In genomic region chr14:93049867-93050331, GRCh38 we compare ENCODE assay signal across 14 cellular contexts.
A peak's percentile ranks its signal among the peaks of the same experiment; 100 is the strongest.
DNase-seq lines count a peak whose midpoint lies in the region; ATAC-seq, FAIRE-seq and TF ChIP-seq lines count a peak whose summit lies in the region.
"Had no signal": no experiment of that assay in that cellular context is flagged by ENCODE, and none has a peak within 500 bp of the region (broad histone marks: within the 10 kb centered on the region; RNA-seq: fewer than 3 reads in every experiment).

No MANE protein-coding gene starts in this region.

- POLR2A ChIA-PET in endothelial cell of umbilical vein (lab: Charles Lee), result interaction anchor here (0.5 kb wide), 1 partner anchor 27 kb away, joined by 3 read pairs; no protein-coding TSS in a partner anchor

- H3K36me3 ChIP-seq in endothelial cell of umbilical vein (ENCODE audit: control insufficient read depth in 2 of 2, extremely low read depth in 1 of 2, insufficient read depth in 2 of 2, low read length in 2 of 2) (no peaks in the 10 kb centered on the region), muscle layer of duodenum (ENCODE audit: control insufficient read depth in 1 of 2, insufficient read depth in 2 of 2, low read length in 2 of 2) (peaks cover 3 to 6% of the 10 kb centered on the region in 2 donors), tibial artery (no peaks in the 10 kb centered on the region)

- peaks cover 29% of the 10 kb centered on the region for H3K4me1 ChIP-seq in endothelial cell of umbilical vein (ENCODE audit: control insufficient read depth, extremely low read depth, insufficient read depth, low read length)
- peaks cover 44 to 51% of the 10 kb centered on the region in 2 donors for H3K4me1 ChIP-seq in muscle layer of duodenum (ENCODE audit: control insufficient read depth in 1 of 2, insufficient read depth in 2 of 2, low read length in 2 of 2)
- H3K4me1 ChIP-seq in tibial artery, result peaks cover 0 to 71% (median 27%) of the 10 kb centered on the region in 4 donors

- no peak overlapping the region for H3K9ac ChIP-seq in endothelial cell of umbilical vein (replicated peaks; ENCODE audit: extremely low read depth, insufficient read depth, low read length)

- no peaks in the 10 kb centered on the region for H4K20me1 ChIP-seq in endothelial cell of umbilical vein (replicated peaks; ENCODE audit: control insufficient read depth, extremely low read depth, insufficient read depth, low read length)

- H3K4me3 ChIP-seq in endothelial cell of umbilical vein (replicated peaks in 1 of 3; ENCODE audit: insufficient read depth in 1 of 3, low read depth in 1 of 3, low read length in 3 of 3), result no peak overlapping the region
- H3K4me3 ChIP-seq in muscle layer of duodenum (ENCODE audit: low read depth in 1 of 2, low read length in 2 of 2), result no peak overlapping the region
- no peak overlapping the region for H3K4me3 ChIP-seq in tibial artery

- CTCF ChIA-PET in endothelial cell of umbilical vein (lab: Charles Lee), result interaction anchor here (0.7 to 1.7 kb wide), 6 partner anchors 15 to 86 kb away, joined by 3 to 8 read pairs (median 3); no protein-coding TSS in a partner anchor

- peak overlapping the region; percentile 5 for H3K4me2 ChIP-seq in endothelial cell of umbilical vein (ENCODE audit: insufficient read depth, low read length)

- no peak overlapping the region for H2AFZ ChIP-seq in endothelial cell of umbilical vein (ENCODE audit: low read depth, low read length)

- H3K79me2 ChIP-seq in endothelial cell of umbilical vein (ENCODE audit: control insufficient read depth, insufficient read depth, low read length), result no peaks in the 10 kb centered on the region

- no TSS peak for BruUV-seq in endothelial cell of umbilical vein (replicated peaks; lab: Mats Ljungman, UMichigan)

- DNase-seq in DMS79 treated with DMSO at 0.1 percent for 48 hours (lab: John Stamatoyannopoulos, UW) (peak; percentile 28), DMS79 (lab: John Stamatoyannopoulos, UW) (no peak), endothelial cell of umbilical vein (ENCODE audit: low read depth, low spot score) (peak; percentile 82), tibial artery (peak in 1 of 2 donors; percentile 78), NCI-H1048 (lab: John Stamatoyannopoulos, UW) (no peak)
- DNase-seq: activated T-cell treated with anti-CD3 and anti-CD28 coated beads, Interleukin-2, amount 50 U/mL, for 1 hour; DND-41; MM.1S had no signal

- TF ChIP-seq POLR2A in endothelial cell of umbilical vein (IDR thresholded peaks at IDR 0.05; ENCODE audit: low read depth, low read length), result no peak

- no peaks in the 10 kb centered on the region for H3K9me1 ChIP-seq in endothelial cell of umbilical vein (replicated peaks; ENCODE audit: control insufficient read depth, extremely low read depth, insufficient read depth, low read length)

- peak; percentile 89 for FAIRE-seq in endothelial cell of umbilical vein (lab: Jason Lieb, UNC)
- FAIRE-seq: astrocyte, islet of Langerhans had no signal

- H3K27ac ChIP-seq in endothelial cell of umbilical vein (ENCODE audit: insufficient read depth, low read depth, low read length) (no peak overlapping the region), muscle layer of duodenum (ENCODE audit: low read length) (peak overlapping the region; percentile 89), tibial artery (peak overlapping the region; percentile 15 to 54)
- H3K27ac ChIP-seq: epithelial cell of prostate had no signal

- H3K27me3 ChIP-seq in endothelial cell of umbilical vein (ENCODE audit: control insufficient read depth in 2 of 2, insufficient read depth in 2 of 2, low read length in 2 of 2) (no peaks in the 10 kb centered on the region), muscle layer of duodenum (ENCODE audit: low read depth, low read length) (no peaks in the 10 kb centered on the region), tibial artery (no peaks in the 10 kb centered on the region)

- intact Hi-C loops in endothelial cell of umbilical vein (cut with micrococcal nuclease), result loop anchor here (1.0 to 10.0 kb wide), 2 partner anchors 65 to 1065 kb away; partner anchors contain the start of genes IFI27 and ITPK1
- intact Hi-C loops in tibial artery (cut with DNase I; ENCODE audit: low total_unique reads), result loop anchor here (5.0 to 10.0 kb wide), 2 partner anchors 65 to 78 kb away; partner anchors contain the start of gene ITPK1

- no peaks in the 10 kb centered on the region for H3K9me3 ChIP-seq in endothelial cell of umbilical vein (replicated peaks; ENCODE audit: control insufficient read depth, insufficient read depth, low read length)
- no peaks in the 10 kb centered on the region for H3K9me3 ChIP-seq in muscle layer of duodenum (ENCODE audit: control insufficient read depth in 1 of 2, low read length in 2 of 2)
- H3K9me3 ChIP-seq in tibial artery, result no peaks in the 10 kb centered on the region

- ATAC-seq in GM21390 (IDR thresholded peaks at IDR 0.05; ENCODE audit: unreplicated experiment) (no peak), GM19324 (IDR thresholded peaks at IDR 0.05; ENCODE audit: low FRiP score, unreplicated experiment) (no peak)

- dilution Hi-C loops in endothelial cell of umbilical vein (cut with MboI; ENCODE audit: extremely low pct_ligation_motif_present, low sequenced_read_pairs), result no loop called here

- no peak for TF ChIP-seq CTCF in endothelial cell of umbilical vein (IDR thresholded peaks at IDR 0.05; ENCODE audit: extremely low read depth in 1 of 2, insufficient read depth in 1 of 2, low read depth in 1 of 2, low read length in 2 of 2)
- TF ChIP-seq CTCF in tibial artery (IDR thresholded peaks at IDR 0.05), result peak; percentile 13 to 19

TF ChIP-seq in endothelial cell of umbilical vein, 7 proteins besides CTCF, POLR2A, EP300 and RAD21:
- no peak for TF ChIP-seq EZH2 (IDR thresholded peaks at IDR 0.05; ENCODE audit: borderline replicate concordance, low read depth, low read length, severe bottlenecking)
- no peak for TF ChIP-seq FOS (IDR thresholded peaks at IDR 0.05; ENCODE audit: borderline replicate concordance, insufficient read depth, low read length)
- no peak for TF ChIP-seq MYC (IDR thresholded peaks at IDR 0.05; ENCODE audit: low read depth, low read length)
- no peak for TF ChIP-seq JUN (IDR thresholded peaks at IDR 0.05; ENCODE audit: borderline replicate concordance, insufficient read depth, insufficient read length, low read depth)
- TF ChIP-seq GATA2 (IDR thresholded peaks at IDR 0.05; ENCODE audit: insufficient read depth, insufficient read length, low read depth, low read length), result no peak
- TF ChIP-seq POLR2AphosphoS5 (IDR thresholded peaks at IDR 0.05; ENCODE audit: insufficient read depth, low read depth, low read length), result no peak
- TF ChIP-seq MAX (IDR thresholded peaks at IDR 0.05; ENCODE audit: insufficient read depth, insufficient read length), result no peak

Comparison
In these comparisons a context has a peak if more than half of its experiments do, and no peak if none do; other contexts are left out.
1. DNase-seq: peak in DMS79 treated with DMSO at 0.1 percent for 48 hours (single experiment) and endothelial cell of umbilical vein (single experiment); none in DMS79 (single experiment) and NCI-H1048 (single experiment).
2. CTCF ChIP-seq: peak in tibial artery (2 of 2); none in endothelial cell of umbilical vein (0 of 2).